ENCODE assay signal across 8 cellular contexts in genomic region chr9:127567119-127567897, GRCh38. TPM values are rescaled to one million over a fixed set of nuclear protein-coding genes. Genes with fewer than 3 reads are reported as not detected.
DNase-seq lines count a peak whose midpoint lies in the region; ATAC-seq, FAIRE-seq and TF ChIP-seq lines count a peak whose summit lies in the region.

No MANE protein-coding gene starts in this region.

- no peak overlapping the region; the same call in 1 of the 2 replicates for H2AFZ ChIP-seq in K562 (ENCODE audit: low read depth, low read length)

- CTCF ChIA-PET in AG04450 (lab: Charles Lee) (interaction anchor here (0.6 kb wide), 1 partner anchor 103 kb away, joined by 4 read pairs; no protein-coding TSS in a partner anchor), K562 (lab: Yijun Ruan, JAX; ENCODE audit: low intra/inter-chr PET ratio) (no interaction called here)

- no peaks in the 10 kb centered on the region; the same call in 1 of the 2 replicates for H3K9me3 ChIP-seq in AG04450 (ENCODE audit: control insufficient read depth, insufficient read depth, low read length)
- H3K9me3 ChIP-seq in K562 (replicated peaks; ENCODE audit: control insufficient read depth, insufficient read depth, low read depth, low read length) = no peaks in the 10 kb centered on the region
- no peaks in the 10 kb centered on the region for H3K9me3 ChIP-seq in kidney (ENCODE audit: control insufficient read depth in 1 of 2, low read length in 2 of 2)
- H3K9me3 ChIP-seq in stomach smooth muscle (ENCODE audit: control insufficient read depth in 2 of 2, low read length in 2 of 2) = no peaks in the 10 kb centered on the region

- TSS peak; percentile 50 for BruUV-seq in K562 (replicated peaks; lab: Mats Ljungman, UMichigan)

- TF ChIP-seq EP300 in K562 (IDR thresholded peaks at IDR 0.05; ENCODE audit: low read length) = no peak

- H3K4me1 ChIP-seq in K562 (replicated peaks in 1 of 2; ENCODE audit: control insufficient read depth in 2 of 2, insufficient read depth in 2 of 2, low read length in 2 of 2) = peaks cover 25 to 43% of the 10 kb centered on the region in 2 experiments
- peaks cover 21 to 34% of the 10 kb centered on the region in 2 donors for H3K4me1 ChIP-seq in kidney (ENCODE audit: control insufficient read depth in 1 of 2, insufficient read depth in 1 of 2, low read depth in 1 of 2, low read length in 2 of 2)
- peaks cover 49% of the 10 kb centered on the region for H3K4me1 ChIP-seq in stomach smooth muscle (ENCODE audit: control insufficient read depth, insufficient read depth, low read length)

- TF ChIP-seq CTCF in AG04450 (IDR thresholded peaks at IDR 0.05; ENCODE audit: low read depth, low read length) (no peak), K562 (IDR thresholded peaks at IDR 0.05 in 2 of 3, conservative IDR thresholded peaks at IDR 0.05 in 1 of 3; ENCODE audit: insufficient read depth in 2 of 3, low read depth in 1 of 3, low read length in 3 of 3) (no peak), kidney (IDR thresholded peaks at IDR 0.05; ENCODE audit: borderline replicate concordance, extremely low read depth, insufficient read depth) (no peak), GM13976 (IDR thresholded peaks at IDR 0.05; ENCODE audit: borderline replicate concordance, control extremely low read depth, extremely low read depth, insufficient read depth, missing control alignments) (no peak)

- peak overlapping the region; percentile 85 for H3K4me2 ChIP-seq in K562 (ENCODE audit: insufficient read depth, low read length)

- no peak for TF ChIP-seq RAD21 in K562 (CRISPR knock-in tag; conservative IDR thresholded peaks at IDR 0.05 in 1 of 2, IDR thresholded peaks at IDR 0.05 in 1 of 2)

- WGBS in K562 (ENCODE audit: insufficient coverage, low coverage, missing lambda C conversion rate) = 14% methylated on average over 19 of the region's 19 CpGs

- intact Hi-C loops in K562 (cut with micrococcal nuclease) (no loop called here), kidney (cut with DNase I) (no loop called here)

- H3K27me3 ChIP-seq in AG04450 (ENCODE audit: control insufficient read depth, insufficient read depth, low read length) = no peaks in the 10 kb centered on the region
- H3K27me3 ChIP-seq in K562 (ENCODE audit: control insufficient read depth in 2 of 2, insufficient read depth in 2 of 2, low read length in 2 of 2) = no peaks in the 10 kb centered on the region
- no peaks in the 10 kb centered on the region for H3K27me3 ChIP-seq in stomach smooth muscle (ENCODE audit: control insufficient read depth in 1 of 2, insufficient read depth in 2 of 2, low read length in 2 of 2)

- no peak for TF ChIP-seq POLR2A in K562 (conservative IDR thresholded peaks at IDR 0.05)

- FAIRE-seq in K562 (lab: Jason Lieb, UNC) (peak; percentile 88), kidney (lab: Jason Lieb, UNC) (no peak)

- H3K9me1 ChIP-seq in K562 (ENCODE audit: control insufficient read depth, insufficient read depth, low read length) = peaks cover 7% of the 10 kb centered on the region

- POLR2A ChIA-PET in AG04450 (lab: Yijun Ruan, JAX) (interaction anchor here (0.5 to 1.3 kb wide), 2 partner anchors 12 to 22 kb away, joined by 3 to 5 read pairs; no protein-coding TSS in a partner anchor), K562 (lab: Yijun Ruan, JAX) (interaction anchor here (1.1 kb wide), 1 partner anchor 14 kb away, joined by 3 read pairs; no protein-coding TSS in a partner anchor)

- peak; percentile 85 for ATAC-seq in K562

- in situ Hi-C loops in K562 (cut with MboI) (no loop called here), GM13976 (cut with MboI; ENCODE audit: low sequenced_read_pairs, unreplicated experiment) (no loop called here)

- DNase-seq in AG04450 (ENCODE audit: low read depth, low spot score) = no peak
- DNase-seq in HUDEP-2 (lab: John Stamatoyannopoulos, UW; ENCODE audit: unreplicated experiment in 76 of 76) = peak in 46 of 76 experiments; percentile 19 to 69 (median 41)
- peak; percentile 32 to 73 (median 53) for DNase-seq in K562 (ENCODE audit: extremely low read depth in 1 of 4, low spot score in 3 of 4)
- peak; percentile 92 for DNase-seq in kidney
- DNase-seq in GM13976 (ENCODE audit: low spot score) = no peak
- no peak for DNase-seq in NCI-H1436 (lab: John Stamatoyannopoulos, UW)
- no peak for DNase-seq in NCI-H526 treated with DMSO at 0.1 percent for 48 hours (lab: John Stamatoyannopoulos, UW)

- H4K20me1 ChIP-seq in K562 (replicated peaks; ENCODE audit: control insufficient read depth, insufficient read depth, low read length) = peaks cover 5% of the 10 kb centered on the region

- H3K36me3 ChIP-seq in K562 (ENCODE audit: control insufficient read depth, insufficient read depth, low read length) = peaks cover 28% of the 10 kb centered on the region; the same call in 2 of the 3 replicates
- H3K36me3 ChIP-seq in kidney (ENCODE audit: control insufficient read depth in 1 of 2, insufficient read depth in 2 of 2, low read length in 2 of 2) = no peaks in the 10 kb centered on the region
- H3K36me3 ChIP-seq in stomach smooth muscle (ENCODE audit: control insufficient read depth in 2 of 2, insufficient read depth in 2 of 2, low read length in 2 of 2) = peaks cover 0 to 2% of the 10 kb centered on the region in 2 donors

- H3K27ac ChIP-seq in AG04450 (ENCODE audit: low read depth, low read length) (no peak overlapping the region), K562 (ENCODE audit: extremely low read depth, low read depth, low read length) (peak overlapping the region; percentile 76), kidney (ENCODE audit: low read depth in 2 of 2, low read length in 2 of 2) (peak overlapping the region; percentile 94 to 97), stomach smooth muscle (ENCODE audit: low read length) (peak overlapping the region; percentile 76)

- H3K79me2 ChIP-seq in K562 (ENCODE audit: control insufficient read depth, insufficient read depth, low read length) = peaks cover 58% of the 10 kb centered on the region

- H3K9ac ChIP-seq in K562 (ENCODE audit: insufficient read depth in 1 of 2, low read depth in 2 of 2, low read length in 2 of 2) (peak overlapping the region; percentile 74 to 98), kidney (ENCODE audit: low read length in 2 of 2) (peak overlapping the region; percentile 74 to 94), stomach smooth muscle (ENCODE audit: low read length in 2 of 2) (peak overlapping the region; percentile 67 to 71)

- H3K4me3 ChIP-seq in AG04450 (ENCODE audit: low read depth, low read length) (peak overlapping the region; percentile 87), K562 (peak overlapping the region; percentile 79), kidney (ENCODE audit: low read length in 2 of 2) (peak overlapping the region; percentile 73 to 82), stomach smooth muscle (ENCODE audit: low read length in 2 of 2) (peak overlapping the region; percentile 68 to 81)

TF ChIP-seq in K562, 482 proteins besides CTCF, POLR2A, EP300 and RAD21 (continues in another document):
- TF ChIP-seq FOXJ2 (tag; IDR thresholded peaks at IDR 0.05) (no peak), VEZF1 (CRISPR knock-in tag; IDR thresholded peaks at IDR 0.05) (peak; percentile 24; the same call in 1 of the 2 replicates), ESRRB (CRISPR knock-in tag; IDR thresholded peaks at IDR 0.05; ENCODE audit: borderline replicate concordance) (no peak), ARID3B (CRISPR knock-in tag; IDR thresholded peaks at IDR 0.05; ENCODE audit: borderline replicate concordance) (0 out of 2 replicates have a peak, but pooled peaks have one; percentile 28)

RNA-seq across cellular contexts. Expression of gene STXBP1, which starts 44.8 kb away (rescaled TPM):
- polyA plus RNA-seq in AG04450 (2011; rRNA removed) (19.8 and 25.0 TPM in 2 replicates), K562 (2011; rRNA removed) (11.1 and 15.9 TPM in 2 replicates), K562 (2014; fragmentation: Illumina TruSeq; extraction: Trizol) (20.2 and 23.8 TPM in 2 replicates), K562 (2014; fragmentation: Nextera tagmentation; extraction: Ambion mirVana) (1 to 10 TPM; 6.2 to 8.1 TPM), K562 (2014; rRNA removed) (10.9 and 12.7 TPM in 2 replicates), kidney (ENCODE audit: insufficient read depth, low read depth, low replicate concordance) (14.3 TPM)
- 28.0 and 31.6 TPM in 2 replicates for polyA minus RNA-seq in AG04450 (2011; rRNA and poly(A)+ RNA removed)
- 36.4 and 43.1 TPM in 2 replicates for total RNA-seq in K562 (2011; cell fraction: chromatin; rRNA removed; ENCODE audit: low replicate concordance)
- total RNA-seq in K562 (2011; cell fraction: nucleolus; rRNA removed) = 15.3 and 19.2 TPM in 2 replicates
- total RNA-seq in K562 (2011; cell fraction: nucleoplasm; rRNA removed) = 30.8 and 40.9 TPM in 2 replicates
- total RNA-seq in K562 (2014; rRNA removed) (9.7 and 14.7 TPM in 2 replicates), K562 (2014; rRNA removed; fragmentation: Illumina TruSeq; extraction: Trizol) (5.6 and 6.0 TPM in 2 replicates), K562 (2015; rRNA removed; fragmentation: Illumina TruSeq; extraction: Trizol) (4.4 and 4.6 TPM in 2 replicates), K562 (2021) (32.5 and 35.1 TPM in 2 replicates), kidney (32.8 TPM)
- polyA plus RNA-seq in K562 (2011; cell fraction: cytosol; rRNA removed) = 9.6 and 10.4 TPM in 2 replicates
- 19.9 and 22.9 TPM in 2 replicates for polyA plus RNA-seq in K562 (2011; cell fraction: nucleus; rRNA removed)
- polyA plus RNA-seq in K562 (2012) = 24.2 and 28.8 TPM in 2 replicates
- 9.1 and 12.1 TPM in 2 replicates for polyA minus RNA-seq in K562 (2011; rRNA and poly(A)+ RNA removed)
- polyA minus RNA-seq in K562 (2011; cell fraction: cytosol; rRNA and poly(A)+ RNA removed) = 15.6 and 23.9 TPM in 2 replicates
- polyA minus RNA-seq in K562 (2011; cell fraction: nucleus; rRNA and poly(A)+ RNA removed) = 7.0 and 13.6 TPM in 2 replicates

Comparison
In these comparisons a context has a peak if more than half of its experiments do, and no peak if none do; other contexts are left out.
1. DNase-seq: peak in HUDEP-2 (46 of 76), K562 (4 of 4) and kidney (single experiment); none in AG04450 (single experiment), GM13976 (single experiment), NCI-H1436 (single experiment) and NCI-H526 treated with DMSO at 0.1 percent for 48 hours (single experiment).
2. Peak in every context shown above with its lines, with median percentiles within 50 percentile points of each other: H3K4me3 ChIP-seq and H3K9ac ChIP-seq.